ENCODE assay signal across 15 cellular contexts in genomic region chr16:9054460-9054859, GRCh38.
"Had no signal": no experiment of that assay in that cellular context is flagged by ENCODE, and none has a peak within 500 bp of the region (broad histone marks: within the 10 kb centered on the region; RNA-seq: fewer than 3 reads in every experiment).

No MANE protein-coding gene starts in this region.

- H3K27ac ChIP-seq: stomach, thoracic aorta, VCaP had no signal

- H3K9me3 ChIP-seq: mucosa of descending colon, stomach, thoracic aorta had no signal

- ATAC-seq: activated naive CD8-positive, alpha-beta T cell treated with anti-CD3 and anti-CD28 coated beads, Interleukin-2, amount 50 U/mL, for 24 hours; mucosa of descending colon; natural killer cell had no signal

- DNase-seq: activated CD4-positive, alpha-beta T cell treated with anti-CD3 and anti-CD28 coated beads for 48 hours; activated naive CD4-positive, alpha-beta T cell treated with Interleukin-2 at 50 U/mL for 16 hours; activated naive CD8-positive, alpha-beta T cell treated with anti-CD3 and anti-CD28 coated beads, Interleukin-2, amount 50 U/mL, for 24 hours; caudate nucleus; cortex of kidney; effector memory CD4-positive, alpha-beta T cell; immature natural killer cell; left cardiac atrium; mucosa of descending colon; natural killer cell; nucleus accumbens; stomach; T-helper 9 cell had no signal

- H3K4me3 ChIP-seq: mucosa of descending colon, stomach, thoracic aorta had no signal

- H3K36me3 ChIP-seq: stomach, thoracic aorta had no signal
